20 cellular contexts compared by ENCODE assay signal in genomic region chr10:75159519-75159918, GRCh38. TPM values are rescaled to one million over a fixed set of nuclear protein-coding genes. Genes with fewer than 3 reads are reported as not detected.
DNase-seq lines count a peak whose midpoint lies in the region; ATAC-seq, FAIRE-seq and TF ChIP-seq lines count a peak whose summit lies in the region.
"Had no signal": no experiment of that assay in that cellular context is flagged by ENCODE, and none has a peak within 500 bp of the region (broad histone marks: within the 10 kb centered on the region; RNA-seq: fewer than 3 reads in every experiment).

No MANE protein-coding gene starts in this region.

- H3K4me1 ChIP-seq in CD8-positive, alpha-beta T cell (ENCODE audit: insufficient read depth, low read length), result no peaks in the 10 kb centered on the region
- no peaks in the 10 kb centered on the region for H3K4me1 ChIP-seq in HEK293 (ENCODE audit: control insufficient read depth, insufficient read depth, low read length)
- no peaks in the 10 kb centered on the region; a peak in 1 of 5 replicates for H3K4me1 ChIP-seq in K562 (replicated peaks in 1 of 2; ENCODE audit: control insufficient read depth in 2 of 2, insufficient read depth in 2 of 2, low read length in 2 of 2)
- H3K4me1 ChIP-seq in HepG2 (ENCODE audit: insufficient read depth, low read length), result no peaks in the 10 kb centered on the region
- H3K4me1 ChIP-seq: breast epithelium had no signal

- H3K36me3 ChIP-seq in CD8-positive, alpha-beta T cell (ENCODE audit: insufficient read depth, low read length), result no peaks in the 10 kb centered on the region
- peaks cover 0 to 7% of the 10 kb centered on the region in 2 experiments; a peak in 2 of 3 replicates for H3K36me3 ChIP-seq in HEK293 (ENCODE audit: control insufficient read depth in 2 of 2, insufficient read depth in 1 of 2, low read length in 2 of 2)
- peaks cover 6% of the 10 kb centered on the region; the same call in 2 of the 3 replicates for H3K36me3 ChIP-seq in K562 (ENCODE audit: control insufficient read depth, insufficient read depth, low read length)
- H3K36me3 ChIP-seq in HepG2 (replicated peaks in 1 of 2; ENCODE audit: control insufficient read depth in 1 of 2, insufficient read depth in 2 of 2, low read length in 2 of 2), result peaks cover 0 to 7% of the 10 kb centered on the region in 2 experiments; a peak in 1 of 5 replicates
- H3K36me3 ChIP-seq: breast epithelium had no signal

- H3K79me2 ChIP-seq in K562 (ENCODE audit: control insufficient read depth, insufficient read depth, low read length), result 0 out of 3 replicates have a peak, but pooled peaks cover 5% of the 10 kb centered on the region
- H3K79me2 ChIP-seq in HepG2 (ENCODE audit: insufficient read depth, low read length), result no peaks in the 10 kb centered on the region

- no peak for ATAC-seq in CD8-positive, alpha-beta T cell
- ATAC-seq in K562 (no peak), HepG2 (no peak), HG02870 (IDR thresholded peaks at IDR 0.05; ENCODE audit: unreplicated experiment) (no peak)
- no peak for ATAC-seq in naive thymus-derived CD8-positive, alpha-beta T cell

- H3K4me2 ChIP-seq in K562 (ENCODE audit: insufficient read depth, low read length) (no peak overlapping the region), HepG2 (ENCODE audit: low read depth, low read length) (no peak overlapping the region)

- intact Hi-C loops in CD8-positive, alpha-beta T cell (cut with DNase I, micrococcal nuclease), result no loop called here
- intact Hi-C loops in K562 (cut with micrococcal nuclease), result no loop called here
- intact Hi-C loops in HepG2 (cut with micrococcal nuclease; ENCODE audit: unreplicated experiment), result no loop called here

- TF ChIP-seq CTCF in CD8-positive, alpha-beta T cell (IDR thresholded peaks at IDR 0.05), result no peak
- no peak for TF ChIP-seq CTCF in HEK293 (tag by site-specific recombination; IDR thresholded peaks at IDR 0.05)
- TF ChIP-seq CTCF in K562 (IDR thresholded peaks at IDR 0.05 in 2 of 3, conservative IDR thresholded peaks at IDR 0.05 in 1 of 3; ENCODE audit: insufficient read depth in 2 of 3, low read depth in 1 of 3, low read length in 3 of 3), result no peak
- no peak for TF ChIP-seq CTCF in HepG2 (CRISPR knock-in tag; IDR thresholded peaks at IDR 0.05)
- no peak for TF ChIP-seq CTCF in HFFc6 (IDR thresholded peaks at IDR 0.05)

- no peaks in the 10 kb centered on the region for H3K9me3 ChIP-seq in CD8-positive, alpha-beta T cell (ENCODE audit: low read length)
- H3K9me3 ChIP-seq in HEK293 (ENCODE audit: control insufficient read depth, insufficient read depth, low read depth, low read length) (no peaks in the 10 kb centered on the region), K562 (replicated peaks; ENCODE audit: control insufficient read depth, insufficient read depth, low read depth, low read length) (no peaks in the 10 kb centered on the region), HepG2 (ENCODE audit: low read length) (no peaks in the 10 kb centered on the region)
- H3K9me3 ChIP-seq: breast epithelium, esophagus squamous epithelium had no signal

- TF ChIP-seq POLR2A in K562 (conservative IDR thresholded peaks at IDR 0.05), result no peak
- no peak for TF ChIP-seq POLR2A in HepG2 (IDR thresholded peaks at IDR 0.05; ENCODE audit: insufficient read depth in 1 of 2, low read depth in 2 of 2, low read length in 2 of 2)

- in situ Hi-C loops in K562 (cut with MboI), result no loop called here
- in situ Hi-C loops in HepG2 (cut with HindIII; ENCODE audit: extremely low pct_ligation_motif_present, low pct_unique_long_range_greater_than_20kb), result no loop called here

- H3K4me3 ChIP-seq in CD8-positive, alpha-beta T cell (ENCODE audit: low read depth, low read length), result no peak overlapping the region
- H3K4me3 ChIP-seq in HEK293 (ENCODE audit: low read depth, low read length) (no peak overlapping the region), K562 (no peak overlapping the region), HepG2 (replicated peaks in 1 of 3; ENCODE audit: insufficient read depth in 1 of 3, low read depth in 2 of 3, low read length in 3 of 3) (no peak overlapping the region)
- H3K4me3 ChIP-seq: breast epithelium, esophagus squamous epithelium, skin epidermis had no signal

- H3K27ac ChIP-seq in CD8-positive, alpha-beta T cell (ENCODE audit: low read depth, low read length), result no peak overlapping the region
- H3K27ac ChIP-seq in HEK293 (ENCODE audit: extremely low read depth, low read depth, low read length), result no peak overlapping the region
- H3K27ac ChIP-seq in K562 (ENCODE audit: extremely low read depth, low read depth, low read length), result no peak overlapping the region
- H3K27ac ChIP-seq in HepG2 (ENCODE audit: extremely low read length, insufficient read depth, low read length), result no peak overlapping the region
- H3K27ac ChIP-seq: breast epithelium, esophagus squamous epithelium, skin epidermis had no signal

- H3K27me3 ChIP-seq in CD8-positive, alpha-beta T cell (ENCODE audit: insufficient read depth, low read length), result no peaks in the 10 kb centered on the region
- H3K27me3 ChIP-seq in K562 (ENCODE audit: control insufficient read depth in 2 of 2, insufficient read depth in 2 of 2, low read length in 2 of 2) (no peaks in the 10 kb centered on the region), HepG2 (ENCODE audit: control insufficient read depth in 1 of 2, insufficient read depth in 2 of 2, low read length in 2 of 2) (no peaks in the 10 kb centered on the region)
- H3K27me3 ChIP-seq: breast epithelium, esophagus squamous epithelium had no signal

- TF ChIP-seq EP300 in K562 (IDR thresholded peaks at IDR 0.05; ENCODE audit: low read length) (no peak), HepG2 (IDR thresholded peaks at IDR 0.05; ENCODE audit: low read depth in 2 of 2, low read length in 2 of 2) (no peak), HepG2 (CRISPR knock-in tag; IDR thresholded peaks at IDR 0.05; ENCODE audit: borderline replicate concordance) (no peak)

- H4K20me1 ChIP-seq in K562 (replicated peaks; ENCODE audit: control insufficient read depth, insufficient read depth, low read length) (no peaks in the 10 kb centered on the region), HepG2 (ENCODE audit: insufficient read depth, low read length) (no peaks in the 10 kb centered on the region)

- no peak for DNase-seq in CD8-positive, alpha-beta T cell
- DNase-seq in K562 (ENCODE audit: extremely low read depth in 1 of 4, low spot score in 3 of 4) (no peak), HepG2 (ENCODE audit: low spot score) (no peak), NCI-H345 (lab: John Stamatoyannopoulos, UW) (no peak), HFFc6 (no peak)
- no peak for DNase-seq in naive thymus-derived CD8-positive, alpha-beta T cell
- DNase-seq: DMS153; esophagus squamous epithelium; hypothalamus; kidney glomerular epithelial cell; midbrain; NCI-H2107; OCI-M1; stimulated activated CD4-positive, alpha-beta T cell treated with anti-CD3 and anti-CD28 coated beads, Interleukin-4, amount 100 ng/mL, for 4 hours had no signal

- H3K36me3 Mint-ChIP-seq in CD8-positive, alpha-beta T cell, result peaks cover 19% of the 10 kb centered on the region
- peaks cover 0 to 21% (median 8%) of the 10 kb centered on the region in 3 donors for H3K36me3 Mint-ChIP-seq in naive thymus-derived CD8-positive, alpha-beta T cell
- H3K36me3 Mint-ChIP-seq in HFFc6 (ENCODE audit: low read depth), result peaks cover 9% of the 10 kb centered on the region

- BruUV-seq in K562 (replicated peaks; lab: Mats Ljungman, UMichigan) (no TSS peak), HepG2 (replicated peaks; lab: Mats Ljungman, UMichigan) (no TSS peak)

- H3K27me3 Mint-ChIP-seq in CD8-positive, alpha-beta T cell (ENCODE audit: low read depth), result no peaks in the 10 kb centered on the region
- H3K27me3 Mint-ChIP-seq in naive thymus-derived CD8-positive, alpha-beta T cell, result no peaks in the 10 kb centered on the region
- H3K27me3 Mint-ChIP-seq in HFFc6 (ENCODE audit: insufficient read depth), result no peaks in the 10 kb centered on the region; the same call in 1 of the 2 replicates
- H3K27me3 Mint-ChIP-seq: IgD-negative memory B cell, type B pancreatic cell had no signal

- CTCF ChIA-PET in CD8-positive, alpha-beta T cell (lab: Charles Lee), result no interaction called here
- CTCF ChIA-PET in HEK293 (lab: Yijun Ruan, JAX), result interaction anchor here (0.6 kb wide), 1 partner anchor 42 kb away, joined by 3 read pairs; no protein-coding TSS in a partner anchor
- CTCF ChIA-PET in K562 (lab: Yijun Ruan, JAX; ENCODE audit: low intra/inter-chr PET ratio), result no interaction called here
- CTCF ChIA-PET in HepG2 (lab: Yijun Ruan, JAX; ENCODE audit: low intra/inter-chr PET ratio, low total read pairs), result no interaction called here

- WGBS in K562 (ENCODE audit: insufficient coverage, low coverage, missing lambda C conversion rate), result 77% methylated on average over 4 of the region's 4 CpGs
- 99% methylated on average over 4 of the region's 4 CpGs for WGBS in HepG2 (ENCODE audit: low lambda C conversion rate)

- H2AFZ ChIP-seq in K562 (ENCODE audit: low read depth, low read length), result no peak overlapping the region
- H2AFZ ChIP-seq in HepG2 (ENCODE audit: low read length), result no peak overlapping the region

- FAIRE-seq in K562 (lab: Jason Lieb, UNC) (peak; percentile 32), HepG2 (lab: Jason Lieb, UNC) (no peak)

- no peak overlapping the region for H3K4me3 Mint-ChIP-seq in CD8-positive, alpha-beta T cell
- no peak overlapping the region for H3K4me3 Mint-ChIP-seq in naive thymus-derived CD8-positive, alpha-beta T cell
- no peak overlapping the region for H3K4me3 Mint-ChIP-seq in HFFc6
- H3K4me3 Mint-ChIP-seq: IgD-negative memory B cell, type B pancreatic cell had no signal

- no peak overlapping the region for H3K9ac ChIP-seq in K562 (ENCODE audit: insufficient read depth in 1 of 2, low read depth in 2 of 2, low read length in 2 of 2)
- no peak overlapping the region for H3K9ac ChIP-seq in HepG2 (ENCODE audit: insufficient read depth, low read depth, low read length)

- TF ChIP-seq RAD21 in K562 (CRISPR knock-in tag; conservative IDR thresholded peaks at IDR 0.05 in 1 of 2, IDR thresholded peaks at IDR 0.05 in 1 of 2) (no peak), HepG2 (CRISPR knock-in tag; IDR thresholded peaks at IDR 0.05) (no peak)

- no peaks in the 10 kb centered on the region for H3K9me1 ChIP-seq in K562 (ENCODE audit: control insufficient read depth, insufficient read depth, low read length)

- H3K4me1 Mint-ChIP-seq in CD8-positive, alpha-beta T cell (ENCODE audit: low read depth), result peaks cover 34% of the 10 kb centered on the region
- H3K4me1 Mint-ChIP-seq in naive thymus-derived CD8-positive, alpha-beta T cell, result peaks cover 18 to 39% (median 30%) of the 10 kb centered on the region in 4 donors
- peaks cover 7% of the 10 kb centered on the region for H3K4me1 Mint-ChIP-seq in HFFc6 (ENCODE audit: low read depth)

- POLR2A ChIA-PET in CD8-positive, alpha-beta T cell (lab: Charles Lee), result interaction anchor here (0.6 to 1.1 kb wide), 2 partner anchors 600 to 1038 kb away, joined by 3 to 4 read pairs; no protein-coding TSS in a partner anchor
- POLR2A ChIA-PET in HEK293 (lab: Yijun Ruan, JAX) (no interaction called here), K562 (lab: Yijun Ruan, JAX) (interaction anchor here (0.6 to 2.0 kb wide), 2 partner anchors 13 to 21 kb away, joined by 4 to 6 read pairs; no protein-coding TSS in a partner anchor), HepG2 (lab: Yijun Ruan, JAX) (no interaction called here)
- POLR2A ChIA-PET in naive thymus-derived CD8-positive, alpha-beta T cell (lab: Charles Lee), result interaction anchor here (0.5 kb wide), 1 partner anchor 35 kb away, joined by 9 read pairs; no protein-coding TSS in a partner anchor

- no peaks in the 10 kb centered on the region for H3K9me3 Mint-ChIP-seq in CD8-positive, alpha-beta T cell
- H3K9me3 Mint-ChIP-seq in naive thymus-derived CD8-positive, alpha-beta T cell, result no peaks in the 10 kb centered on the region
- no peaks in the 10 kb centered on the region for H3K9me3 Mint-ChIP-seq in HFFc6
- H3K9me3 Mint-ChIP-seq: IgD-negative memory B cell had no signal

- peak overlapping the region; percentile 6 for H3K27ac Mint-ChIP-seq in CD8-positive, alpha-beta T cell
- peak overlapping the region in 6 of 10 donors; percentile 26 to 73 (median 62) for H3K27ac Mint-ChIP-seq in naive thymus-derived CD8-positive, alpha-beta T cell
- H3K27ac Mint-ChIP-seq in HFFc6, result no peak overlapping the region
- H3K27ac Mint-ChIP-seq: type B pancreatic cell had no signal

RNA-seq across cellular contexts. Expression of gene SAMD8, which starts 48.1 kb away (rescaled TPM):
- total RNA-seq in CD8-positive, alpha-beta T cell, result 10 to 100 TPM; 41.2 to 41.4 TPM
- 32.4 and 44.3 TPM in 2 replicates for total RNA-seq in K562 (2011; cell fraction: chromatin; rRNA removed; ENCODE audit: low replicate concordance)
- total RNA-seq in K562 (2011; cell fraction: nucleolus; rRNA removed), result 9.3 and 10.0 TPM in 2 replicates
- 15.6 and 26.2 TPM in 2 replicates for total RNA-seq in K562 (2011; cell fraction: nucleoplasm; rRNA removed)
- total RNA-seq in K562 (2014; rRNA removed) (4.6 and 6.2 TPM in 2 replicates), K562 (2014; rRNA removed; fragmentation: Illumina TruSeq; extraction: Trizol) (8.8 and 10.5 TPM in 2 replicates), K562 (2015; rRNA removed; fragmentation: Illumina TruSeq; extraction: Trizol) (7.9 and 8.2 TPM in 2 replicates), K562 (2021) (7.2 and 7.6 TPM in 2 replicates), HepG2 (2016; rRNA removed; fragmentation: Illumina TruSeq; extraction: Trizol) (10.3 and 10.4 TPM in 2 replicates)
- polyA plus RNA-seq in K562 (2011; rRNA removed) (16.1 and 16.7 TPM in 2 replicates), K562 (2014; fragmentation: Illumina TruSeq; extraction: Trizol) (5.4 and 6.2 TPM in 2 replicates), K562 (2014; fragmentation: Nextera tagmentation; extraction: Ambion mirVana) (1 to 10 TPM; 2.7 to 2.8 TPM), K562 (2014; rRNA removed) (5.5 and 5.7 TPM in 2 replicates), HepG2 (2011; rRNA removed) (12.2 and 13.2 TPM in 2 replicates)
- polyA plus RNA-seq in K562 (2011; cell fraction: cytosol; rRNA removed), result 7.1 and 15.1 TPM in 2 replicates
- polyA plus RNA-seq in K562 (2011; cell fraction: nucleus; rRNA removed), result 5.7 and 7.9 TPM in 2 replicates
- polyA plus RNA-seq in K562 (2012), result 3.2 and 5.0 TPM in 2 replicates
- polyA minus RNA-seq in K562 (2011; rRNA and poly(A)+ RNA removed), result 28.0 and 29.4 TPM in 2 replicates
- polyA minus RNA-seq in K562 (2011; cell fraction: cytosol; rRNA and poly(A)+ RNA removed), result 6.9 and 9.4 TPM in 2 replicates
- 3.5 and 9.0 TPM in 2 replicates for polyA minus RNA-seq in K562 (2011; cell fraction: nucleus; rRNA and poly(A)+ RNA removed)
- total RNA-seq in naive thymus-derived CD8-positive, alpha-beta T cell, result 10 to 100 TPM; 23.4 to 23.9 TPM
- 10 to 100 TPM in 1 of 3 donors, 1 to 10 TPM in 2; 6.3 to 10.6 (median 6.4) TPM for polyA plus RNA-seq in naive thymus-derived CD8-positive, alpha-beta T cell
- total RNA-seq in HepG2 (2016; cell fraction: cytosol; rRNA removed; fragmentation: Illumina TruSeq; extraction: Trizol; ENCODE audit: low read depth), result 10.9 and 13.8 TPM in 2 replicates
- total RNA-seq in HepG2 (2016; cell fraction: insoluble cytoplasmic fraction; rRNA removed; fragmentation: Illumina TruSeq; extraction: Trizol), result 9.3 and 9.8 TPM in 2 replicates
- total RNA-seq in HepG2 (2016; cell fraction: membrane; rRNA removed; fragmentation: Illumina TruSeq; extraction: Trizol), result 6.0 and 7.3 TPM in 2 replicates
- total RNA-seq in HepG2 (2016; cell fraction: nucleus; rRNA removed; fragmentation: Illumina TruSeq; extraction: Trizol), result 10.6 and 11.4 TPM in 2 replicates
- polyA plus RNA-seq in HepG2 (2011; cell fraction: cytosol; rRNA removed), result 6.4 and 11.6 TPM in 2 replicates
- 4.3 and 6.7 TPM in 2 replicates for polyA plus RNA-seq in HepG2 (2011; cell fraction: nucleus; rRNA removed)
- polyA plus RNA-seq in HepG2 (2012), result 6.4 and 6.6 TPM in 2 replicates
- 1.2 and 1.6 TPM in 2 replicates for polyA plus RNA-seq in HepG2 (2016; cell fraction: cytosol; fragmentation: Illumina TruSeq; extraction: Trizol; ENCODE audit: low read depth)
- polyA plus RNA-seq in HepG2 (2016; cell fraction: insoluble cytoplasmic fraction; fragmentation: Illumina TruSeq; extraction: Trizol; ENCODE audit: low read depth), result 4.8 and 6.2 TPM in 2 replicates
- 2.2 and 2.8 TPM in 2 replicates for polyA plus RNA-seq in HepG2 (2016; cell fraction: membrane; fragmentation: Illumina TruSeq; extraction: Trizol; ENCODE audit: low read depth)
- 10.1 and 10.4 TPM in 2 replicates for polyA plus RNA-seq in HepG2 (2016; cell fraction: nucleus; fragmentation: Illumina TruSeq; extraction: Trizol; ENCODE audit: insufficient read depth, low read depth)
- polyA minus RNA-seq in HepG2 (2011; rRNA and poly(A)+ RNA removed; ENCODE audit: low replicate concordance), result 25.6 and 32.5 TPM in 2 replicates
- 14.2 and 18.8 TPM in 2 replicates for polyA minus RNA-seq in HepG2 (2011; cell fraction: cytosol; rRNA and poly(A)+ RNA removed)
- 14.0 and 15.4 TPM in 2 replicates for polyA minus RNA-seq in HepG2 (2011; cell fraction: nucleus; rRNA and poly(A)+ RNA removed)
- 10 to 100 TPM; 26.5 to 31.5 (median 29.9) TPM for total RNA-seq in HFFc6 (2021; fragmentation: NEBNext Ultra II Directional; extraction: Animal tissue kit (Norgen Biotek cat#: 25700))

RNA-seq across cellular contexts. Expression of gene VDAC2, which starts 51.1 kb away (rescaled TPM):
- total RNA-seq in CD8-positive, alpha-beta T cell, result 100 to 1,000 TPM; 184 to 187 TPM
- 126 and 193 TPM in 2 replicates for total RNA-seq in K562 (2011; cell fraction: chromatin; rRNA removed; ENCODE audit: low replicate concordance)
- total RNA-seq in K562 (2011; cell fraction: nucleolus; rRNA removed), result 95.3 and 108 TPM in 2 replicates
- total RNA-seq in K562 (2011; cell fraction: nucleoplasm; rRNA removed), result 134 and 160 TPM in 2 replicates
- total RNA-seq in K562 (2014; rRNA removed), result 188 and 201 TPM in 2 replicates
- 450 and 500 TPM in 2 replicates for total RNA-seq in K562 (2014; rRNA removed; fragmentation: Illumina TruSeq; extraction: Trizol)
- 331 and 336 TPM in 2 replicates for total RNA-seq in K562 (2015; rRNA removed; fragmentation: Illumina TruSeq; extraction: Trizol)
- total RNA-seq in K562 (2021), result 398 and 422 TPM in 2 replicates
- 139 and 166 TPM in 2 replicates for polyA plus RNA-seq in K562 (2011; rRNA removed)
- polyA plus RNA-seq in K562 (2011; cell fraction: cytosol; rRNA removed), result 67.4 and 154 TPM in 2 replicates
- 117 and 202 TPM in 2 replicates for polyA plus RNA-seq in K562 (2011; cell fraction: nucleus; rRNA removed)
- 354 and 375 TPM in 2 replicates for polyA plus RNA-seq in K562 (2012)
- polyA plus RNA-seq in K562 (2014; fragmentation: Illumina TruSeq; extraction: Trizol), result 379 and 424 TPM in 2 replicates
- polyA plus RNA-seq in K562 (2014; fragmentation: Nextera tagmentation; extraction: Ambion mirVana), result 100 to 1,000 TPM; 208 to 250 TPM
- 198 and 219 TPM in 2 replicates for polyA plus RNA-seq in K562 (2014; rRNA removed)
- polyA minus RNA-seq in K562 (2011; rRNA and poly(A)+ RNA removed), result 177 and 198 TPM in 2 replicates
- polyA minus RNA-seq in K562 (2011; cell fraction: cytosol; rRNA and poly(A)+ RNA removed), result 116 and 122 TPM in 2 replicates
- 47.5 and 87.7 TPM in 2 replicates for polyA minus RNA-seq in K562 (2011; cell fraction: nucleus; rRNA and poly(A)+ RNA removed)
- total RNA-seq in naive thymus-derived CD8-positive, alpha-beta T cell, result 10 to 100 TPM; 86.8 to 93.7 TPM
- polyA plus RNA-seq in naive thymus-derived CD8-positive, alpha-beta T cell, result 100 to 1,000 TPM; 145 to 155 (median 151) TPM
- total RNA-seq in HepG2 (2016; rRNA removed; fragmentation: Illumina TruSeq; extraction: Trizol), result 222 and 289 TPM in 2 replicates
- 104 and 114 TPM in 2 replicates for total RNA-seq in HepG2 (2016; cell fraction: cytosol; rRNA removed; fragmentation: Illumina TruSeq; extraction: Trizol; ENCODE audit: low read depth)
- total RNA-seq in HepG2 (2016; cell fraction: insoluble cytoplasmic fraction; rRNA removed; fragmentation: Illumina TruSeq; extraction: Trizol), result 211 and 292 TPM in 2 replicates
- 204 and 207 TPM in 2 replicates for total RNA-seq in HepG2 (2016; cell fraction: membrane; rRNA removed; fragmentation: Illumina TruSeq; extraction: Trizol)
- 115 and 129 TPM in 2 replicates for total RNA-seq in HepG2 (2016; cell fraction: nucleus; rRNA removed; fragmentation: Illumina TruSeq; extraction: Trizol)
- 51.4 and 67.9 TPM in 2 replicates for polyA plus RNA-seq in HepG2 (2011; rRNA removed)
- polyA plus RNA-seq in HepG2 (2011; cell fraction: cytosol; rRNA removed), result 57.5 and 78.7 TPM in 2 replicates
- 39.7 and 47.6 TPM in 2 replicates for polyA plus RNA-seq in HepG2 (2011; cell fraction: nucleus; rRNA removed)
- 254 and 278 TPM in 2 replicates for polyA plus RNA-seq in HepG2 (2012)
- polyA plus RNA-seq in HepG2 (2016; cell fraction: cytosol; fragmentation: Illumina TruSeq; extraction: Trizol; ENCODE audit: low read depth), result 130 and 148 TPM in 2 replicates
- polyA plus RNA-seq in HepG2 (2016; cell fraction: insoluble cytoplasmic fraction; fragmentation: Illumina TruSeq; extraction: Trizol; ENCODE audit: low read depth), result 312 and 323 TPM in 2 replicates
- 182 and 196 TPM in 2 replicates for polyA plus RNA-seq in HepG2 (2016; cell fraction: membrane; fragmentation: Illumina TruSeq; extraction: Trizol; ENCODE audit: low read depth)
- polyA plus RNA-seq in HepG2 (2016; cell fraction: nucleus; fragmentation: Illumina TruSeq; extraction: Trizol; ENCODE audit: insufficient read depth, low read depth), result 145 and 163 TPM in 2 replicates
- 45.3 and 49.0 TPM in 2 replicates for polyA minus RNA-seq in HepG2 (2011; rRNA and poly(A)+ RNA removed; ENCODE audit: low replicate concordance)
- polyA minus RNA-seq in HepG2 (2011; cell fraction: cytosol; rRNA and poly(A)+ RNA removed), result 83.7 and 98.7 TPM in 2 replicates
- 59.0 and 61.9 TPM in 2 replicates for polyA minus RNA-seq in HepG2 (2011; cell fraction: nucleus; rRNA and poly(A)+ RNA removed)
- 100 to 1,000 TPM; 213 to 248 (median 223) TPM for total RNA-seq in HFFc6 (2021; fragmentation: NEBNext Ultra II Directional; extraction: Animal tissue kit (Norgen Biotek cat#: 25700))

Comparison
In these comparisons a context has a peak if more than half of its experiments do, and no peak if none do; other contexts are left out.
1. POLR2A ChIA-PET loops: an anchor here in CD8-positive, alpha-beta T cell (0.6 to 1.1 kb wide), K562 (0.6 to 2.0 kb wide) and naive thymus-derived CD8-positive, alpha-beta T cell (0.5 kb wide); none called in HEK293 and HepG2.